13 cellular contexts compared by ENCODE assay signal in genomic region chr12:3132636-3133409, GRCh38. TPM values are rescaled to one million over a fixed set of nuclear protein-coding genes. Genes with fewer than 3 reads are reported as not detected.
DNase-seq lines count a peak whose midpoint lies in the region; ATAC-seq and TF ChIP-seq lines count a peak whose summit lies in the region.
"Had no signal": no experiment of that assay in that cellular context is flagged by ENCODE, and none has a peak within 500 bp of the region (broad histone marks: within the 10 kb centered on the region; RNA-seq: fewer than 3 reads in every experiment).

No MANE protein-coding gene starts in this region.

- TF ChIP-seq EP300 in sigmoid colon (IDR thresholded peaks at IDR 0.05) (no peak), suprapubic skin (IDR thresholded peaks at IDR 0.05) (no peak)

- H3K27me3 ChIP-seq in body of pancreas (no peaks in the 10 kb centered on the region), sigmoid colon (no peaks in the 10 kb centered on the region), suprapubic skin (no peaks in the 10 kb centered on the region)

- no peak overlapping the region for H3K27ac ChIP-seq in body of pancreas
- H3K27ac ChIP-seq in sigmoid colon = peak overlapping the region in 3 of 4 donors; percentile 22 to 36 (median 31)
- no peak overlapping the region for H3K27ac ChIP-seq in suprapubic skin
- H3K27ac ChIP-seq: KMS-11 had no signal

- TF ChIP-seq CTCF in body of pancreas (IDR thresholded peaks at IDR 0.05) (no peak), sigmoid colon (IDR thresholded peaks at IDR 0.05) (no peak), suprapubic skin (IDR thresholded peaks at IDR 0.05) (no peak), GM13976 (IDR thresholded peaks at IDR 0.05; ENCODE audit: borderline replicate concordance, control extremely low read depth, extremely low read depth, insufficient read depth, missing control alignments) (no peak)

- DNase-seq in HCEC 1CT (peak; percentile 55), body of pancreas (peak in 3 of 4 donors; percentile 31 to 47 (median 39)), left ventricle myocardium superior (peak; percentile 82), sigmoid colon (no peak), suprapubic skin (ENCODE audit: low spot score in 2 of 2) (no peak), OCI-M1 (lab: John Stamatoyannopoulos, UW) (no peak), GM13976 (ENCODE audit: low spot score) (no peak)
- DNase-seq: activated naive CD8-positive, alpha-beta T cell treated with anti-CD3 and anti-CD28 coated beads for 36 hours; NCI-H226; stimulated activated naive CD8-positive, alpha-beta T cell treated with anti-CD3 and anti-CD28 coated beads, Interleukin-15, Interleukin-2, amounts not matched to agents 100 U/mL and 50 U/mL, for 24 hours had no signal

- TF ChIP-seq POLR2A in body of pancreas (IDR thresholded peaks at IDR 0.05) (no peak), sigmoid colon (IDR thresholded peaks at IDR 0.05) (no peak), suprapubic skin (IDR thresholded peaks at IDR 0.05) (no peak)

- intact Hi-C loops in body of pancreas (cut with DNase I) = no loop called here
- intact Hi-C loops in left ventricle myocardium superior (cut with micrococcal nuclease) = loop anchor here (5.0 kb wide), 1 partner anchor 144 kb away; no protein-coding TSS in a partner anchor
- intact Hi-C loops in sigmoid colon (cut with DNase I) = no loop called here

- 66 to 67% methylated on average over 18 to 21 of the region's 21 CpGs for WGBS in body of pancreas, 2 donors
- WGBS in sigmoid colon, 2 donors = 63 to 66% methylated on average over 21 of the region's 21 CpGs
- WGBS in suprapubic skin = 66% methylated on average over 21 of the region's 21 CpGs

- H3K9me3 ChIP-seq in body of pancreas (no peaks in the 10 kb centered on the region), sigmoid colon (no peaks in the 10 kb centered on the region), suprapubic skin (no peaks in the 10 kb centered on the region)

- in situ Hi-C loops in GM13976 (cut with MboI; ENCODE audit: low sequenced_read_pairs, unreplicated experiment) = loop anchor here (10.0 kb wide), 1 partner anchor 142 kb away; no protein-coding TSS in a partner anchor

- no peaks in the 10 kb centered on the region for H3K4me1 ChIP-seq in body of pancreas
- H3K4me1 ChIP-seq in sigmoid colon = peaks cover 0 to 32% (median 30%) of the 10 kb centered on the region in 4 donors
- peaks cover 33% of the 10 kb centered on the region for H3K4me1 ChIP-seq in suprapubic skin

- H3K4me3 ChIP-seq in body of pancreas (no peak overlapping the region), sigmoid colon (no peak overlapping the region), suprapubic skin (no peak overlapping the region)

- ATAC-seq in body of pancreas (no peak), left ventricle myocardium superior (peak; percentile 67), GM21390 (IDR thresholded peaks at IDR 0.05; ENCODE audit: unreplicated experiment) (no peak)
- ATAC-seq: esophagus mucosa; stimulated activated naive CD8-positive, alpha-beta T cell treated with anti-CD3 and anti-CD28 coated beads, Interleukin-15, Interleukin-2, amounts not matched to agents 100 U/mL and 50 U/mL, for 24 hours had no signal

- no peaks in the 10 kb centered on the region for H3K36me3 ChIP-seq in body of pancreas (replicated peaks in 1 of 2; ENCODE audit: insufficient read depth in 1 of 2, low read depth in 2 of 2)
- no peaks in the 10 kb centered on the region for H3K36me3 ChIP-seq in sigmoid colon
- H3K36me3 ChIP-seq in suprapubic skin = no peaks in the 10 kb centered on the region

RNA-seq across cellular contexts. Expression of gene TSPAN9, which starts 55.6 kb away (rescaled TPM):
- total RNA-seq in body of pancreas (10 to 100 TPM; 14.0 to 18.5 TPM), left ventricle myocardium superior (159 TPM), sigmoid colon (10 to 100 TPM; 18.2 to 28.0 (median 21.4) TPM), suprapubic skin (10 to 100 TPM; 27.8 to 47.2 (median 34.3) TPM)
- polyA plus RNA-seq in sigmoid colon = 10 to 100 TPM in 1 of 3 donors, 1 to 10 TPM in 1, under 1 TPM in 1; 0.92 to 14.5 (median 2.4) TPM

Comparison
In these comparisons a context has a peak if more than half of its experiments do, and no peak if none do; other contexts are left out.
1. DNase-seq: peak in HCEC 1CT (single experiment), body of pancreas (3 of 4) and left ventricle myocardium superior (single experiment); none in sigmoid colon (single experiment), suprapubic skin (0 of 2), OCI-M1 (single experiment) and GM13976 (single experiment).
2. H3K27ac ChIP-seq: peak in sigmoid colon (3 of 4); none in body of pancreas (0 of 4) and suprapubic skin (single experiment).